Comparison of ENCODE assay signal across 7 cellular contexts in genomic region chrX:153875391-153876111, GRCh38. TPM values are rescaled to one million over a fixed set of nuclear protein-coding genes. Genes with fewer than 3 reads are reported as not detected.
DNase-seq lines count a peak whose midpoint lies in the region; ATAC-seq and TF ChIP-seq lines count a peak whose summit lies in the region.
"Had no signal": no experiment of that assay in that cellular context is flagged by ENCODE, and none has a peak within 500 bp of the region (broad histone marks: within the 10 kb centered on the region; RNA-seq: fewer than 3 reads in every experiment).

No MANE protein-coding gene starts in this region.

- no peak for TF ChIP-seq EP300 in ovary (IDR thresholded peaks at IDR 0.05)

- no peak overlapping the region for H2AFZ ChIP-seq in DND-41 (ENCODE audit: low read depth, low read length)

- H3K4me1 ChIP-seq in DND-41 (ENCODE audit: insufficient read depth, low read length) = no peaks in the 10 kb centered on the region; the same call in 1 of the 2 replicates
- no peaks in the 10 kb centered on the region for H3K4me1 ChIP-seq in ovary (ENCODE audit: insufficient read depth)

- H3K4me2 ChIP-seq in DND-41 (ENCODE audit: insufficient read depth, low read length) = no peak overlapping the region

- H3K4me3 Mint-ChIP-seq in central memory CD8-positive, alpha-beta T cell = peak overlapping the region; percentile 40
- H3K4me3 Mint-ChIP-seq: nephron had no signal

- no peaks in the 10 kb centered on the region for H3K36me3 ChIP-seq in DND-41 (ENCODE audit: insufficient read depth, low read length)
- H3K36me3 ChIP-seq in ovary = no peaks in the 10 kb centered on the region

- peaks cover 34% of the 10 kb centered on the region for H3K27me3 Mint-ChIP-seq in central memory CD8-positive, alpha-beta T cell

- no peak overlapping the region for H3K9ac ChIP-seq in DND-41 (ENCODE audit: low read depth, low read length)

- H3K27ac ChIP-seq in DND-41 (ENCODE audit: low read length) (no peak overlapping the region), RWPE1 (no peak overlapping the region), ovary (no peak overlapping the region)

- H3K79me2 ChIP-seq in DND-41 (ENCODE audit: insufficient read depth, low read length) = no peaks in the 10 kb centered on the region

- intact Hi-C loops in ovary (cut with DNase I) = no loop called here

- POLR2A ChIA-PET in RWPE1 (lab: Yijun Ruan, JAX; ENCODE audit: low non-redundant PET) = no interaction called here

- peak; percentile 86 for ATAC-seq in DND-41 (ENCODE audit: insufficient read depth, low read depth)
- peak; percentile 65 for ATAC-seq in central memory CD8-positive, alpha-beta T cell (replicated peaks; ENCODE audit: extremely low read depth, poor library complexity, severe bottlenecking)
- ATAC-seq in GM18868 (IDR thresholded peaks at IDR 0.05; ENCODE audit: unreplicated experiment) = no peak

- peaks cover 12% of the 10 kb centered on the region for H3K36me3 Mint-ChIP-seq in central memory CD8-positive, alpha-beta T cell (ENCODE audit: insufficient read depth)

- H3K4me1 Mint-ChIP-seq in central memory CD8-positive, alpha-beta T cell = peaks cover 22% of the 10 kb centered on the region

- CTCF ChIA-PET in RWPE1 (lab: Yijun Ruan, JAX) = no interaction called here

- DNase-seq in DND-41 = peak; percentile 77
- DNase-seq in RWPE1 (ENCODE audit: low spot score) = peak; percentile 51
- peak; percentile 46 to 73 for DNase-seq in central memory CD8-positive, alpha-beta T cell (ENCODE audit: low spot score in 2 of 2)
- peak; percentile 27 to 78 (median 69) for DNase-seq in ovary
- no peak for DNase-seq in NCI-H2081 treated with DMSO at 0.1 percent for 48 hours (lab: John Stamatoyannopoulos, UW)

- H3K4me3 ChIP-seq in DND-41 (ENCODE audit: low read depth in 1 of 2, low read length in 2 of 2) (no peak overlapping the region), ovary (no peak overlapping the region)

- H3K9me3 ChIP-seq in DND-41 (ENCODE audit: insufficient read depth, low read length, severe bottlenecking) (no peaks in the 10 kb centered on the region), ovary (no peaks in the 10 kb centered on the region)

- H3K27me3 ChIP-seq in DND-41 (ENCODE audit: insufficient read depth, low read length, poor library complexity) (no peaks in the 10 kb centered on the region), ovary (no peaks in the 10 kb centered on the region)

- no peaks in the 10 kb centered on the region for H3K9me3 Mint-ChIP-seq in central memory CD8-positive, alpha-beta T cell

- peaks cover 14% of the 10 kb centered on the region for H4K20me1 ChIP-seq in DND-41 (ENCODE audit: insufficient read depth, low read length)

- peak overlapping the region; percentile 22 for H3K27ac Mint-ChIP-seq in central memory CD8-positive, alpha-beta T cell (ENCODE audit: low read depth)
- H3K27ac Mint-ChIP-seq: nephron had no signal

- TF ChIP-seq CTCF in DND-41 (IDR thresholded peaks at IDR 0.05; ENCODE audit: borderline replicate concordance, extremely low read depth, low read length, poor library complexity, severe bottlenecking) = no peak
- TF ChIP-seq CTCF in RWPE1 (conservative IDR thresholded peaks at IDR 0.05; ENCODE audit: low read depth) = no peak
- no peak for TF ChIP-seq CTCF in ovary (IDR thresholded peaks at IDR 0.05)

- WGBS in ovary, 3 donors = 10 to 18% (median 14%) methylated on average over 39 to 42 of the region's 42 CpGs

- TF ChIP-seq POLR2A in ovary (IDR thresholded peaks at IDR 0.05) = no peak

RNA-seq across cellular contexts. Expression of gene L1CAM, which starts 10.4 kb away (rescaled TPM):
- total RNA-seq in ovary = 1 to 10 TPM in 3 of 7 donors, under 1 TPM in 3, not detected in 1; 0.36 to 3.0 (median 1.1) TPM
- 1 to 10 TPM in 1 of 2 donors, under 1 TPM in 1; 0.63 to 1.1 TPM for polyA plus RNA-seq in ovary

RNA-seq across cellular contexts. Expression of gene AVPR2, which starts 28.9 kb away (rescaled TPM):
- total RNA-seq in ovary = 1 to 10 TPM in 1 of 7 donors, under 1 TPM in 4, not detected in 2; 0.34 to 1.5 (median 0.50) TPM
- polyA plus RNA-seq in ovary = 1 to 10 TPM in 1 of 2 donors, not detected in 1; 1.3 TPM

RNA-seq across cellular contexts. Expression of gene PDZD4, which starts 45.2 kb away (rescaled TPM):
- 1 to 10 TPM in 4 of 7 donors, under 1 TPM in 3; 0.73 to 8.6 (median 2.7) TPM for total RNA-seq in ovary
- 1 to 10 TPM; 2.0 to 2.2 TPM for polyA plus RNA-seq in ovary

RNA-seq across cellular contexts. Expression of gene ARHGAP4, which starts 50.5 kb away (rescaled TPM):
- total RNA-seq in ovary = 10 to 100 TPM in 5 of 7 donors, 1 to 10 TPM in 2; 7.0 to 22.3 (median 11.4) TPM
- polyA plus RNA-seq in ovary = 10 to 100 TPM in 1 of 2 donors, 1 to 10 TPM in 1; 1.2 to 14.7 TPM

RNA-seq across cellular contexts. Expression of gene NAA10, which starts 59.3 kb away (rescaled TPM):
- total RNA-seq in ovary = 10 to 100 TPM; 36.7 to 95.5 (median 64.2) TPM
- 10 to 100 TPM; 64.9 to 87.3 TPM for polyA plus RNA-seq in ovary
